11 cellular contexts compared by ENCODE assay signal in the genomic region with DNA sequence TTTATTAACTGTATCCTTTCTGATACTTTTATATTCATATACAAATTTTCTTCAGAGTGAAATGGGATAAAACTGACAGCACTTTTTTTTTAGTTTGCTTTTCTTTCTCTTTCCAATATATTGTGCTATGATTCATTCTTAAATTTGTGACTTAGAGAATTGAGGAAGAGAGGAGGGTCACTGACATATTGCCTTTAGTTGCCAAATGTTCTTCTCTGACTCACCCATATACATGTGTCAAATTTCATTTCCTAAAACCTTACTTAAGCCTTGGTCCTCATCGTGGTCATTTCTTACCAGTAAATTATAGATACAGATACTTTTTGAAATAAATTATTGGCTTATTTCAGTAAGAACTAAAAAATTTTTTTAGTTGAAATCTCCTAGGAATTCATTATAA. TPM values are rescaled to one million over a fixed set of nuclear protein-coding genes. Genes with fewer than 3 reads are reported as not detected.
A peak's percentile ranks its signal among the peaks of the same experiment; 100 is the strongest.
DNase-seq lines count a peak whose midpoint lies in the region; ATAC-seq and TF ChIP-seq lines count a peak whose summit lies in the region.
"Had no signal": no experiment of that assay in that cellular context is flagged by ENCODE, and none has a peak within 500 bp of the region (broad histone marks: within the 10 kb centered on the region; RNA-seq: fewer than 3 reads in every experiment).

No MANE protein-coding gene starts in this region.

- no peaks in the 10 kb centered on the region for H3K9me3 ChIP-seq in left lung
- H3K9me3 ChIP-seq in psoas muscle, result no peaks in the 10 kb centered on the region
- H3K9me3 ChIP-seq: right atrium auricular region had no signal

- intact Hi-C loops in left lung (cut with DNase I) (no loop called here), psoas muscle (cut with DNase I) (no loop called here)

- H3K27me3 ChIP-seq in left lung (no peaks in the 10 kb centered on the region), psoas muscle (ENCODE audit: insufficient read depth in 3 of 3, low read length in 2 of 3) (no peaks in the 10 kb centered on the region)
- H3K27me3 ChIP-seq: right atrium auricular region had no signal

- H3K36me3 ChIP-seq in left lung, result no peaks in the 10 kb centered on the region
- no peaks in the 10 kb centered on the region for H3K36me3 ChIP-seq in psoas muscle (ENCODE audit: insufficient read depth in 1 of 2, low read depth in 1 of 2)
- H3K36me3 ChIP-seq: right atrium auricular region had no signal

- no peak for TF ChIP-seq CTCF in left lung (IDR thresholded peaks at IDR 0.05)
- no peak for TF ChIP-seq CTCF in psoas muscle (IDR thresholded peaks at IDR 0.05)

- peaks cover 10 to 26% of the 10 kb centered on the region in 2 donors for H3K4me1 ChIP-seq in left lung
- H3K4me1 ChIP-seq in psoas muscle, result peaks cover 12% of the 10 kb centered on the region

- ATAC-seq in left lung, result peak; percentile 54
- ATAC-seq in GM21526 (IDR thresholded peaks at IDR 0.05; ENCODE audit: low FRiP score, unreplicated experiment), result no peak
- ATAC-seq in psoas muscle, result no peak
- ATAC-seq in HG02885 (IDR thresholded peaks at IDR 0.05; ENCODE audit: poor library complexity, unreplicated experiment), result no peak
- ATAC-seq: effector memory CD8-positive, alpha-beta T cell had no signal

- H3K4me3 ChIP-seq in left lung (no peak overlapping the region), psoas muscle (no peak overlapping the region)
- H3K4me3 ChIP-seq: right atrium auricular region had no signal

- DNase-seq in Daoy (ENCODE audit: low read depth) (peak; percentile 34), M059J (ENCODE audit: low read depth) (peak; percentile 75), amniotic epithelial cell (ENCODE audit: low read depth) (peak; percentile 42), left lung (no peak), psoas muscle (no peak), NCI-H1694 (lab: John Stamatoyannopoulos, UW) (no peak)
- DNase-seq: effector memory CD8-positive, alpha-beta T cell; NCI-H510A treated with DMSO at 0.1 percent for 48 hours had no signal

- H3K27ac ChIP-seq in left lung, result no peak overlapping the region
- H3K27ac ChIP-seq in psoas muscle, result no peak overlapping the region
- H3K27ac ChIP-seq: right atrium auricular region had no signal

- 16 to 19% (median 19%) methylated on average over 1 of the region's 1 CpG for WGBS in psoas muscle, 3 donors

RNA-seq across cellular contexts. Expression of a gene that starts 53.9 kb away (rescaled TPM):
- 18.6 and 71.6 TPM in 2 replicates for total RNA-seq in Daoy (2014; rRNA removed; shearing (Covaris generic))
- total RNA-seq in M059J (2014; rRNA removed; shearing (Covaris generic)), result 10.6 and 20.4 TPM in 2 replicates
- total RNA-seq in left lung (10 to 100 TPM; 48.4 to 50.6 TPM), psoas muscle (10 to 100 TPM; 37.7 to 71.9 (median 62.5) TPM)
- polyA plus RNA-seq in psoas muscle, result 10 to 100 TPM in 1 of 3 donors, 1 to 10 TPM in 2; 7.3 to 32.4 (median 9.3) TPM

Comparison
In these comparisons a context has a peak if more than half of its experiments do, and no peak if none do; other contexts are left out.
1. DNase-seq: peak in Daoy (single experiment), M059J (single experiment) and amniotic epithelial cell (single experiment); none in left lung (0 of 2), psoas muscle (0 of 2) and NCI-H1694 (single experiment).